ENCODE assay signal across 24 cellular contexts in genomic region chr5:149007174-149007573, GRCh38. TPM values are rescaled to one million over a fixed set of nuclear protein-coding genes. Genes with fewer than 3 reads are reported as not detected.
A peak's percentile ranks its signal among the peaks of the same experiment; 100 is the strongest.
DNase-seq lines count a peak whose midpoint lies in the region; ATAC-seq and TF ChIP-seq lines count a peak whose summit lies in the region.
"Had no signal": no experiment of that assay in that cellular context is flagged by ENCODE, and none has a peak within 500 bp of the region (broad histone marks: within the 10 kb centered on the region; RNA-seq: fewer than 3 reads in every experiment).

No MANE protein-coding gene starts in this region.

- DNase-seq in activated T-cell treated with anti-CD3 and anti-CD28 coated beads, Interleukin-2, amount 50 U/mL, for 72 hours = no peak
- DNase-seq in activated T-cell treated with anti-CD3 and anti-CD28 coated beads, Interleukin-2, amount 50 U/mL, for 1 hour = no peak
- peak in 1 of 2 experiments; percentile 56 for DNase-seq in SJSA1 (ENCODE audit: low read depth in 1 of 2, low spot score in 2 of 2)
- DNase-seq in fibroblast of gingiva (ENCODE audit: low read depth) = peak; percentile 75
- DNase-seq in MCF 10A (ENCODE audit: unreplicated experiment) = no peak
- no peak for DNase-seq in vagina (ENCODE audit: extremely low spot score in 2 of 2)
- DNase-seq in WERI-Rb-1 = no peak
- DNase-seq: activated CD4-positive, alpha-beta T cell treated with anti-CD3 and anti-CD28 coated beads, Interleukin-2, amount 50 U/mL, for 48 hours; aorta; DMS 273 treated with DMSO at 0.1 percent for 48 hours; Karpas-422; kidney glomerular epithelial cell; NCI-H1417 treated with DMSO at 0.1 percent for 48 hours; NCI-H526 treated with DMSO at 0.1 percent for 48 hours; posterior cingulate gyrus; SHP77; stimulated activated CD4-positive, alpha-beta T cell treated with anti-CD3 and anti-CD28 coated beads, Interleukin-4, amount 100 ng/mL, for 24 hours; upper lobe of left lung had no signal

- peak overlapping the region; percentile 59 for H3K27ac ChIP-seq in SJSA1
- no peak overlapping the region for H3K27ac ChIP-seq in vagina
- H3K27ac ChIP-seq in WERI-Rb-1 = no peak overlapping the region
- H3K27ac ChIP-seq: 22Rv1, skin epidermis, upper lobe of left lung had no signal

- H3K4me1 Mint-ChIP-seq in activated T-cell treated with anti-CD3 and anti-CD28 coated beads, Interleukin-2, amount 50 U/mL, for 72 hours (ENCODE audit: low read depth) = no peaks in the 10 kb centered on the region
- H3K4me1 Mint-ChIP-seq in MCF 10A (ENCODE audit: insufficient read depth, unreplicated experiment) = peaks cover 50% of the 10 kb centered on the region

- H3K36me3 ChIP-seq in SJSA1 (0 out of 2 replicates have a peak, but pooled peaks cover 5% of the 10 kb centered on the region), vagina (no peaks in the 10 kb centered on the region), WERI-Rb-1 (no peaks in the 10 kb centered on the region)
- H3K36me3 ChIP-seq: upper lobe of left lung had no signal

- POLR2A ChIA-PET in MCF 10A (lab: Yijun Ruan, JAX) = interaction anchor here (0.7 to 3.4 kb wide), 7 partner anchors 13 to 181 kb away, joined by 3 to 9 read pairs (median 4); partner anchors contain the start of gene ADRB2

- TF ChIP-seq CTCF in MCF 10A (IDR thresholded peaks at IDR 0.05; ENCODE audit: unreplicated experiment) (no peak), vagina (IDR thresholded peaks at IDR 0.05) (no peak), WERI-Rb-1 (IDR thresholded peaks at IDR 0.05; ENCODE audit: low read depth, low read length) (no peak)

- no peaks in the 10 kb centered on the region for H3K27me3 Mint-ChIP-seq in activated T-cell treated with anti-CD3 and anti-CD28 coated beads, Interleukin-2, amount 50 U/mL, for 72 hours (ENCODE audit: low read depth)
- H3K27me3 Mint-ChIP-seq in MCF 10A (ENCODE audit: insufficient read depth, unreplicated experiment) = no peaks in the 10 kb centered on the region

- ATAC-seq in activated T-cell treated with anti-CD3 and anti-CD28 coated beads, Interleukin-2, amount 50 U/mL, for 72 hours (replicated peaks in 1 of 2) = no peak
- ATAC-seq in GM21390 (IDR thresholded peaks at IDR 0.05; ENCODE audit: unreplicated experiment) = no peak

- peaks cover 43% of the 10 kb centered on the region for H3K4me1 ChIP-seq in SJSA1 (replicated peaks)
- peaks cover 9% of the 10 kb centered on the region for H3K4me1 ChIP-seq in vagina

- CTCF ChIA-PET in MCF 10A (lab: Yijun Ruan, JAX) = interaction anchor here (0.6 to 38.9 kb wide), 15 partner anchors 8 to 603 kb away, joined by 3 to 1118 read pairs (median 8); no protein-coding TSS in a partner anchor

- H3K9me3 Mint-ChIP-seq in activated T-cell treated with anti-CD3 and anti-CD28 coated beads, Interleukin-2, amount 50 U/mL, for 72 hours = no peaks in the 10 kb centered on the region
- no peaks in the 10 kb centered on the region for H3K9me3 Mint-ChIP-seq in MCF 10A (ENCODE audit: unreplicated experiment)
- H3K9me3 Mint-ChIP-seq: CD14-positive monocyte; nephron; T-helper 1 cell treated with Interleukin-12 subunit alpha and Interleukin-12 subunit beta and Interleukin-4 antibody, amounts not matched to agents 30 μg/mL and 1 μg/mL, for 36 hours had no signal

- no peak overlapping the region for H3K4me3 ChIP-seq in SJSA1
- no peak overlapping the region for H3K4me3 ChIP-seq in vagina
- H3K4me3 ChIP-seq in WERI-Rb-1 (ENCODE audit: low read depth, low read length) = no peak overlapping the region
- H3K4me3 ChIP-seq: skin epidermis, upper lobe of left lung had no signal

- H3K36me3 Mint-ChIP-seq in activated T-cell treated with anti-CD3 and anti-CD28 coated beads, Interleukin-2, amount 50 U/mL, for 72 hours (ENCODE audit: insufficient read depth in 2 of 2) = no peaks in the 10 kb centered on the region
- no peaks in the 10 kb centered on the region for H3K36me3 Mint-ChIP-seq in MCF 10A (ENCODE audit: insufficient read depth, unreplicated experiment)
- H3K36me3 Mint-ChIP-seq: CD14-positive monocyte had no signal

- no peak overlapping the region for H3K4me3 Mint-ChIP-seq in activated T-cell treated with anti-CD3 and anti-CD28 coated beads, Interleukin-2, amount 50 U/mL, for 72 hours
- H3K4me3 Mint-ChIP-seq in MCF 10A (ENCODE audit: unreplicated experiment) = no peak overlapping the region
- H3K4me3 Mint-ChIP-seq: CD14-positive monocyte; nephron; T-helper 1 cell treated with Interleukin-12 subunit alpha and Interleukin-12 subunit beta and Interleukin-4 antibody, amounts not matched to agents 30 μg/mL and 1 μg/mL, for 36 hours had no signal

- H3K9me3 ChIP-seq in SJSA1 (replicated peaks) (no peaks in the 10 kb centered on the region), vagina (no peaks in the 10 kb centered on the region), WERI-Rb-1 (ENCODE audit: severe bottlenecking) (no peaks in the 10 kb centered on the region)
- H3K9me3 ChIP-seq: upper lobe of left lung had no signal

- TF ChIP-seq POLR2A in vagina (IDR thresholded peaks at IDR 0.05) = no peak

- H3K27me3 ChIP-seq in SJSA1 (replicated peaks) = no peaks in the 10 kb centered on the region
- H3K27me3 ChIP-seq in vagina = no peaks in the 10 kb centered on the region
- peaks cover 21% of the 10 kb centered on the region for H3K27me3 ChIP-seq in WERI-Rb-1 (ENCODE audit: insufficient read depth, low read depth, severe bottlenecking)
- H3K27me3 ChIP-seq: upper lobe of left lung had no signal

- BruUV-seq in MCF 10A (replicated peaks; lab: Mats Ljungman, UMichigan) = no TSS peak

- H3K27ac Mint-ChIP-seq in activated T-cell treated with anti-CD3 and anti-CD28 coated beads, Interleukin-2, amount 50 U/mL, for 72 hours = peak overlapping the region; percentile 85
- no peak overlapping the region for H3K27ac Mint-ChIP-seq in MCF 10A (ENCODE audit: low read depth, unreplicated experiment)
- H3K27ac Mint-ChIP-seq: CD14-positive monocyte; nephron; T-helper 1 cell treated with Interleukin-12 subunit alpha and Interleukin-12 subunit beta and Interleukin-4 antibody, amounts not matched to agents 30 μg/mL and 1 μg/mL, for 36 hours had no signal

- intact Hi-C loops in MCF 10A (cut with micrococcal nuclease) = loop anchor here (10.0 kb wide), 1 partner anchor 258 kb away; no protein-coding TSS in a partner anchor
- intact Hi-C loops in vagina (cut with DNase I) = no loop called here

RNA-seq across cellular contexts. Expression of gene SH3TC2, which starts 55.7 kb away (rescaled TPM):
- under 1 TPM in 1 of 2 donors, not detected in 1; 0.24 TPM for total RNA-seq in activated T-cell treated with anti-CD3 and anti-CD28 coated beads, Interleukin-2, amount 50 U/mL, for 72 hours
- 11.2 and 16.9 TPM in 2 replicates for total RNA-seq in SJSA1 (2014; rRNA removed; shearing (Covaris generic))
- 6.2 and 7.2 TPM in 2 replicates for total RNA-seq in MCF 10A (2022)
- 2.0 TPM for total RNA-seq in vagina
